Comparison of ENCODE assay signal across 25 cellular contexts in the genomic region with DNA sequence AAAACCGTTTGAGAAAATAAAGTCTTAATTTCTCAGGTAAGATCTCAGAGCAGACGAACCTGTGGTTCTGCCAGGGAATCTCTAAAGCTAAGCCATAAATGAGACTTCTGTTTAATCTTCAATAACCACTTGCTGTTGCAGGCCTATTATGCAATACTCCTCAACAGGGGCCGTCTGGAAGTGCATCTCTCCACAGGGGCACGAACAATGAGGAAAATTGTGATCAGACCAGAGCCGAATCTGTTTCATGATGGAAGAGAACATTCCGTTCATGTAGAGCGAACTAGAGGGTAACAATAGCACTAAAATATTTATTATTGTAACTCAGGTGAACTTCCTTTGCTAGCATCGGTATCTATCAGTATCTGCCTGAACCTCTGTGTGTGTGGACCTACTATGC.
DNase-seq lines count a peak whose midpoint lies in the region; ATAC-seq, FAIRE-seq and TF ChIP-seq lines count a peak whose summit lies in the region.
"Had no signal": no experiment of that assay in that cellular context is flagged by ENCODE, and none has a peak within 500 bp of the region (broad histone marks: within the 10 kb centered on the region; RNA-seq: fewer than 3 reads in every experiment).

No MANE protein-coding gene starts in this region.

- no peak for FAIRE-seq in pancreas (lab: Jason Lieb, UNC)
- FAIRE-seq: A549, colon had no signal

- H4K20me1 ChIP-seq in neural cell (ENCODE audit: insufficient read depth) = no peaks in the 10 kb centered on the region

- H3F3A ChIP-seq in neural cell (ENCODE audit: insufficient read depth, low read length, poor library complexity, severe bottlenecking) = peaks cover 5% of the 10 kb centered on the region

- intact Hi-C loops in posterior cingulate gyrus (cut with DNase I) (no loop called here), pancreas (cut with DNase I) (no loop called here)

- no peaks in the 10 kb centered on the region for H3K9me3 ChIP-seq in neural cell (ENCODE audit: low read length)
- H3K9me3 ChIP-seq in upper lobe of left lung = no peaks in the 10 kb centered on the region
- no peaks in the 10 kb centered on the region for H3K9me3 ChIP-seq in pancreas
- H3K9me3 ChIP-seq: A549, psoas muscle, sigmoid colon, SJCRH30, upper lobe of right lung had no signal

- H3K27ac ChIP-seq in angular gyrus (ENCODE audit: low read depth, low read length) (peak overlapping the region; percentile 17), neural cell (ENCODE audit: low read length) (peak overlapping the region; percentile 83), upper lobe of left lung (no peak overlapping the region), foreskin keratinocyte (no peak overlapping the region), pancreas (no peak overlapping the region)
- H3K27ac ChIP-seq: GM23248, psoas muscle, sigmoid colon, SJCRH30, upper lobe of right lung had no signal

- H3K4me2 ChIP-seq in neural cell (ENCODE audit: low read length) = peak overlapping the region; percentile 60
- H3K4me2 ChIP-seq: A549 had no signal

- TF ChIP-seq EP300 in neural cell (conservative IDR thresholded peaks at IDR 0.05; ENCODE audit: poor library complexity, severe bottlenecking) = no peak
- TF ChIP-seq EP300 in upper lobe of left lung (IDR thresholded peaks at IDR 0.05) = no peak

- H3K79me2 ChIP-seq in neural cell (replicated peaks; ENCODE audit: insufficient read depth, low read length) = no peaks in the 10 kb centered on the region

- H3K27me3 ChIP-seq in neural cell (ENCODE audit: insufficient read depth, low read depth, low read length) = no peaks in the 10 kb centered on the region
- no peaks in the 10 kb centered on the region for H3K27me3 ChIP-seq in upper lobe of left lung
- no peaks in the 10 kb centered on the region for H3K27me3 ChIP-seq in foreskin keratinocyte
- no peaks in the 10 kb centered on the region for H3K27me3 ChIP-seq in pancreas
- H3K27me3 ChIP-seq: sigmoid colon, SJCRH30, upper lobe of right lung had no signal

- TF ChIP-seq CTCF in neural cell (IDR thresholded peaks at IDR 0.05; ENCODE audit: poor library complexity, severe bottlenecking) (no peak), upper lobe of left lung (IDR thresholded peaks at IDR 0.05) (no peak), foreskin keratinocyte (conservative IDR thresholded peaks at IDR 0.05) (no peak), pancreas (IDR thresholded peaks at IDR 0.05) (no peak)

- 64 to 67% methylated on average over 8 of the region's 8 CpGs for WGBS in upper lobe of left lung, 2 donors
- 76 to 79% methylated on average over 8 of the region's 8 CpGs for WGBS in pancreas, 2 donors

- H3K36me3 ChIP-seq in neural cell (ENCODE audit: insufficient read depth, low read length) (no peaks in the 10 kb centered on the region), upper lobe of left lung (peaks cover 0 to 19% (median 3%) of the 10 kb centered on the region in 4 donors), pancreas (no peaks in the 10 kb centered on the region)
- H3K36me3 ChIP-seq: sigmoid colon, SJCRH30 had no signal

- ATAC-seq in upper lobe of left lung (ENCODE audit: low FRiP score in 2 of 2) = no peak
- no peak for ATAC-seq in foreskin keratinocyte
- ATAC-seq in pancreas = no peak
- ATAC-seq: A549; left colon; psoas muscle; stimulated activated effector memory CD8-positive, alpha-beta T cell treated with anti-CD3 and anti-CD28 coated beads, Interleukin-12 subunit alpha, Interleukin-12 subunit beta, amount 100 ng/mL, for 72 hours; upper lobe of right lung had no signal

- H2AFZ ChIP-seq in neural cell (ENCODE audit: low read depth, low read length) = peak overlapping the region; percentile 0
- H2AFZ ChIP-seq: GM23248 had no signal

- H3K4me1 ChIP-seq in upper lobe of left lung (peaks cover 18 to 20% (median 18%) of the 10 kb centered on the region in 4 donors), foreskin keratinocyte (peaks cover 23% of the 10 kb centered on the region), pancreas (peaks cover 0 to 4% (median 0%) of the 10 kb centered on the region in 3 donors)

- no peaks in the 10 kb centered on the region for H3K9me2 ChIP-seq in neural cell (ENCODE audit: insufficient read depth, low read length)

- no peak for TF ChIP-seq POLR2A in upper lobe of left lung (IDR thresholded peaks at IDR 0.05)

- TF ChIP-seq RAD21 in neural cell (conservative IDR thresholded peaks at IDR 0.05) = no peak

- peak overlapping the region; percentile 39 for H3K4me3 ChIP-seq in neural cell (ENCODE audit: low read length)
- no peak overlapping the region for H3K4me3 ChIP-seq in upper lobe of left lung
- no peak overlapping the region for H3K4me3 ChIP-seq in pancreas
- H3K4me3 ChIP-seq: A549, GM23248, psoas muscle, sigmoid colon, SJCRH30, upper lobe of right lung had no signal

- peak; percentile 44 for DNase-seq in NCI-H82 (lab: John Stamatoyannopoulos, UW)
- DNase-seq in NCI-H82 treated with DMSO at 0.1 percent for 48 hours (lab: John Stamatoyannopoulos, UW; ENCODE audit: unreplicated experiment) = no peak
- DNase-seq in upper lobe of left lung = no peak
- DNase-seq in posterior cingulate gyrus = no peak
- DNase-seq in foreskin keratinocyte = no peak
- DNase-seq in pancreas = no peak
- DNase-seq: activated CD4-positive, alpha-beta T cell treated with anti-CD3 and anti-CD28 coated beads, Interleukin-2, amount 10 ng/mL, durations not matched to agents 24 days and 14 days; activated CD8-positive, alpha-beta memory T cell treated with anti-CD3 and anti-CD28 coated beads for 24 hours; activated effector memory CD4-positive, alpha-beta T cell treated with Interleukin-2 at 50 U/mL for 16 hours; activated T-cell treated with anti-CD3 and anti-CD28 coated beads for 4 hours; CD8-positive, alpha-beta memory T cell; effector CD4-positive, alpha-beta T cell; GM23248; left colon; NCI-H1105; NCI-H1930; psoas muscle; sigmoid colon; upper lobe of right lung had no signal

- H3K9ac ChIP-seq in neural cell (ENCODE audit: low read length) = peak overlapping the region; percentile 30
- H3K9ac ChIP-seq: GM23248 had no signal

TF ChIP-seq in neural cell, 6 proteins besides CTCF, POLR2A, EP300 and RAD21:
- TF ChIP-seq TAF1 (IDR thresholded peaks at IDR 0.05; ENCODE audit: low read depth) = no peak
- TF ChIP-seq, protein P1, sequence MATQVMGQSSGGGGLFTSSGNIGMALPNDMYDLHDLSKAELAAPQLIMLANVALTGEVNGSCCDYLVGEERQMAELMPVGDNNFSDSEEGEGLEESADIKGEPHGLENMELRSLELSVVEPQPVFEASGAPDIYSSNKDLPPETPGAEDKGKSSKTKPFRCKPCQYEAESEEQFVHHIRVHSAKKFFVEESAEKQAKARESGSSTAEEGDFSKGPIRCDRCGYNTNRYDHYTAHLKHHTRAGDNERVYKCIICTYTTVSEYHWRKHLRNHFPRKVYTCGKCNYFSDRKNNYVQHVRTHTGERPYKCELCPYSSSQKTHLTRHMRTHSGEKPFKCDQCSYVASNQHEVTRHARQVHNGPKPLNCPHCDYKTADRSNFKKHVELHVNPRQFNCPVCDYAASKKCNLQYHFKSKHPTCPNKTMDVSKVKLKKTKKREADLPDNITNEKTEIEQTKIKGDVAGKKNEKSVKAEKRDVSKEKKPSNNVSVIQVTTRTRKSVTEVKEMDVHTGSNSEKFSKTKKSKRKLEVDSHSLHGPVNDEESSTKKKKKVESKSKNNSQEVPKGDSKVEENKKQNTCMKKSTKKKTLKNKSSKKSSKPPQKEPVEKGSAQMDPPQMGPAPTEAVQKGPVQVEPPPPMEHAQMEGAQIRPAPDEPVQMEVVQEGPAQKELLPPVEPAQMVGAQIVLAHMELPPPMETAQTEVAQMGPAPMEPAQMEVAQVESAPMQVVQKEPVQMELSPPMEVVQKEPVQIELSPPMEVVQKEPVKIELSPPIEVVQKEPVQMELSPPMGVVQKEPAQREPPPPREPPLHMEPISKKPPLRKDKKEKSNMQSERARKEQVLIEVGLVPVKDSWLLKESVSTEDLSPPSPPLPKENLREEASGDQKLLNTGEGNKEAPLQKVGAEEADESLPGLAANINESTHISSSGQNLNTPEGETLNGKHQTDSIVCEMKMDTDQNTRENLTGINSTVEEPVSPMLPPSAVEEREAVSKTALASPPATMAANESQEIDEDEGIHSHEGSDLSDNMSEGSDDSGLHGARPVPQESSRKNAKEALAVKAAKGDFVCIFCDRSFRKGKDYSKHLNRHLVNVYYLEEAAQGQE (IDR thresholded peaks at IDR 0.05; ENCODE audit: borderline replicate concordance) = no peak
- no peak for TF ChIP-seq MXI1 (conservative IDR thresholded peaks at IDR 0.05; ENCODE audit: poor library complexity, severe bottlenecking)
- peak; percentile 37 for TF ChIP-seq POLR2AphosphoS5 (IDR thresholded peaks at IDR 0.05)
- TF ChIP-seq SMC3 (conservative IDR thresholded peaks at IDR 0.05; ENCODE audit: poor library complexity) = no peak
- TF ChIP-seq EZH2 (IDR thresholded peaks at IDR 0.05; ENCODE audit: borderline replicate concordance, insufficient read depth, low read length, poor library complexity, severe bottlenecking) = no peak

Comparison
In these comparisons a context has a peak if more than half of its experiments do, and no peak if none do; other contexts are left out.
1. H3K27ac ChIP-seq: peak in angular gyrus (single experiment) and neural cell (single experiment); none in upper lobe of left lung (0 of 4), foreskin keratinocyte (single experiment) and pancreas (0 of 4).